In the genomic region with DNA sequence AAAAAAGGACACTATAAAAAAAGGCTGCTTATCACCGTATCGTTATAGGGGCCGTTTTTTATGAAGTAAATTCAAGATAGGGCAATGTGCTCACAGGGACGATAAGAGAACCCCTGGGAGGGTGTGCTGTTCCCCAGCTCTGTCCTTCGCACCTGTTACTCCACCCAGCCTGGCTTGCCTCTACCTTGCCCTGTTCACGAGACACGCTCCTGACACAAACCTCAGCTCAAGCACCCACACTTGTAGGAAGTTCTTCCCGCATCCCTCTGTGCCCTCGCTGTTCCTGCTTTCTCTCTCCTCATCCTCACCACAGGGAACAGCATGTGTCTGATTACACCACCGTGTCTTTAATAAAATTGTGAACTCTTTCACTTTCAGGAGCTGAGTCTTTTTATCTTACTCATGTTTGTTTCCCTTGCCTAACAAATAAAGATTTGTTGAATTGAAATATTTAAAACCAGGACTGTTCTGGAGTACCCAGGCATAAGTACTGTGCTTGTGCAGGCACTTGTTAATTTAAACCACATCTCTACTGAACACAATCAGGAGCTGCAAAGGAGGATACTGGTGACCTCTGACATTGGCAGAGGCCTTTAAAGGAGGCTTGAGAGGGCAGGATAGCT, we compare ENCODE assay signal across 37 cellular contexts.
"Had no signal": no experiment of that assay in that cellular context is flagged by ENCODE, and none has a peak within 500 bp of the region (broad histone marks: within the 10 kb centered on the region; RNA-seq: fewer than 3 reads in every experiment).

No MANE protein-coding gene starts in this region.

- H3K9me3 ChIP-seq: adrenal gland, body of pancreas, esophagus squamous epithelium, gastroesophageal sphincter had no signal

- H3K27me3 Mint-ChIP-seq: activated B cell treated with CpG ODN at 0.5 μM for 24 hours; activated naive CD4-positive, alpha-beta T cell treated with anti-CD3 and anti-CD28 coated beads, Interleukin-2, amount 50 U/mL, for 24 hours; activated naive CD8-positive, alpha-beta T cell treated with anti-CD3 and anti-CD28 coated beads for 36 hours; activated naive CD8-positive, alpha-beta T cell treated with anti-CD3 and anti-CD28 coated beads, Interleukin-2, amount 50 U/mL, for 24 hours; T-helper 17 cell had no signal

- ATAC-seq: activated CD4-positive, CD25-positive, alpha-beta regulatory T cell treated with anti-CD3 and anti-CD28 coated beads, Interleukin-2, amount 50 U/mL, for 24 hours; activated CD8-positive, alpha-beta memory T cell treated with anti-CD3 and anti-CD28 coated beads, Interleukin-2, amount 10 ng/mL, durations not matched to agents 7 days and 5 days; activated CD8-positive, alpha-beta T cell treated with anti-CD3 and anti-CD28 coated beads, Interleukin-2, amount 10 ng/mL, durations not matched to agents 7 days and 5 days; activated naive CD8-positive, alpha-beta T cell treated with anti-CD3 and anti-CD28 coated beads, Interleukin-2, amount 50 U/mL, for 24 hours; body of pancreas; gastroesophageal sphincter; T-helper 17 cell had no signal

- H3K4me3 ChIP-seq: adrenal gland, body of pancreas, esophagus squamous epithelium, gastroesophageal sphincter had no signal

- H3K27ac ChIP-seq: adrenal gland, body of pancreas, epithelial cell of prostate, esophagus squamous epithelium, gastroesophageal sphincter, WERI-Rb-1 had no signal

- H3K36me3 Mint-ChIP-seq: activated CD8-positive, alpha-beta memory T cell treated with anti-CD3 and anti-CD28 coated beads, Interleukin-2, amount 10 ng/mL, durations not matched to agents 7 days and 5 days; activated naive CD4-positive, alpha-beta T cell treated with anti-CD3 and anti-CD28 coated beads, Interleukin-2, amount 50 U/mL, for 24 hours; activated naive CD8-positive, alpha-beta T cell treated with anti-CD3 and anti-CD28 coated beads for 36 hours had no signal

- H3K9me3 Mint-ChIP-seq: activated B cell treated with CpG ODN at 0.5 μM for 24 hours; activated naive CD4-positive, alpha-beta T cell treated with anti-CD3 and anti-CD28 coated beads for 36 hours; activated naive CD4-positive, alpha-beta T cell treated with anti-CD3 and anti-CD28 coated beads, Interleukin-2, amount 50 U/mL, for 24 hours; activated naive CD8-positive, alpha-beta T cell treated with anti-CD3 and anti-CD28 coated beads for 36 hours; activated naive CD8-positive, alpha-beta T cell treated with anti-CD3 and anti-CD28 coated beads, Interleukin-2, amount 50 U/mL, for 24 hours; activated T-helper 1 cell treated with anti-CD3 and anti-CD28 coated beads, Interleukin-12 subunit alpha, Interleukin-12 subunit beta, Interleukin-2, Interleukin-4 antibody, amounts not matched to agents 30 ng/mL and 10 ng/mL and 1 ng/mL, durations not matched to agents 14 hours and 24 hours and 36 hours; activated T-helper 2 cell treated with anti-CD3 and anti-CD28 coated beads, Interferon-gamma antibody, Interleukin-2, Interleukin-4, amounts not matched to agents 10 μg/mL and 5 μg/mL and 100 μg/mL, durations not matched to agents 14 hours and 24 hours and 36 hours; T-helper 2 cell treated with Interferon-gamma antibody and Interleukin-4, amounts not matched to agents 5 μg/mL and 100 μg/mL, for 36 hours had no signal

- H3K27me3 ChIP-seq: adrenal gland, body of pancreas, esophagus squamous epithelium, gastroesophageal sphincter had no signal

- H3K4me3 Mint-ChIP-seq: activated B cell treated with CpG ODN at 0.5 μM for 24 hours; activated CD8-positive, alpha-beta memory T cell treated with anti-CD3 and anti-CD28 coated beads, Interleukin-2, amount 10 ng/mL, durations not matched to agents 7 days and 5 days; activated CD8-positive, alpha-beta T cell treated with anti-CD3 and anti-CD28 coated beads, Interleukin-2, amount 10 ng/mL, durations not matched to agents 7 days and 5 days; activated naive CD4-positive, alpha-beta T cell treated with anti-CD3 and anti-CD28 coated beads for 36 hours; activated naive CD4-positive, alpha-beta T cell treated with anti-CD3 and anti-CD28 coated beads, Interleukin-2, amount 50 U/mL, for 24 hours; activated naive CD8-positive, alpha-beta T cell treated with anti-CD3 and anti-CD28 coated beads for 36 hours; activated naive CD8-positive, alpha-beta T cell treated with anti-CD3 and anti-CD28 coated beads, Interleukin-2, amount 50 U/mL, for 24 hours; activated T-helper 1 cell treated with anti-CD3 and anti-CD28 coated beads, Interleukin-12 subunit alpha, Interleukin-12 subunit beta, Interleukin-2, Interleukin-4 antibody, amounts not matched to agents 30 ng/mL and 10 ng/mL and 1 ng/mL, durations not matched to agents 14 hours and 24 hours and 36 hours; T-helper 17 cell; T-helper 2 cell treated with Interferon-gamma antibody and Interleukin-4, amounts not matched to agents 5 μg/mL and 100 μg/mL, for 36 hours had no signal

- FAIRE-seq: colon, endometrium, endothelial cell of umbilical vein had no signal

- H3K36me3 ChIP-seq: adrenal gland had no signal

- H3K4me1 ChIP-seq: adrenal gland, body of pancreas, gastroesophageal sphincter had no signal

- H3K27ac Mint-ChIP-seq: activated B cell treated with CpG ODN at 0.5 μM for 24 hours; activated CD8-positive, alpha-beta memory T cell treated with anti-CD3 and anti-CD28 coated beads, Interleukin-2, amount 10 ng/mL, durations not matched to agents 7 days and 5 days; activated CD8-positive, alpha-beta T cell treated with anti-CD3 and anti-CD28 coated beads, Interleukin-2, amount 10 ng/mL, durations not matched to agents 7 days and 5 days; activated naive CD4-positive, alpha-beta T cell treated with anti-CD3 and anti-CD28 coated beads for 36 hours; activated naive CD4-positive, alpha-beta T cell treated with anti-CD3 and anti-CD28 coated beads, Interleukin-2, amount 50 U/mL, for 24 hours; activated naive CD8-positive, alpha-beta T cell treated with anti-CD3 and anti-CD28 coated beads for 36 hours; activated naive CD8-positive, alpha-beta T cell treated with anti-CD3 and anti-CD28 coated beads, Interleukin-2, amount 50 U/mL, for 24 hours; activated T-helper 1 cell treated with anti-CD3 and anti-CD28 coated beads, Interleukin-12 subunit alpha, Interleukin-12 subunit beta, Interleukin-2, Interleukin-4 antibody, amounts not matched to agents 30 ng/mL and 10 ng/mL and 1 ng/mL, durations not matched to agents 14 hours and 24 hours and 36 hours; activated T-helper 2 cell treated with anti-CD3 and anti-CD28 coated beads, Interferon-gamma antibody, Interleukin-2, Interleukin-4, amounts not matched to agents 10 μg/mL and 5 μg/mL and 100 μg/mL, durations not matched to agents 14 hours and 24 hours and 36 hours; T-helper 17 cell; T-helper 2 cell treated with Interferon-gamma antibody and Interleukin-4, amounts not matched to agents 5 μg/mL and 100 μg/mL, for 36 hours had no signal

- DNase-seq: activated B cell treated with CpG ODN at 0.5 μM for 24 hours; activated CD4-positive, alpha-beta T cell treated with anti-CD3 and anti-CD28 coated beads for 48 hours; activated CD4-positive, alpha-beta T cell treated with anti-CD3 and anti-CD28 coated beads, Interleukin-2, amount 50 U/mL, for 1 hour; activated CD4-positive, alpha-beta T cell treated with anti-CD3 and anti-CD28 coated beads, Interleukin-2, amount 50 U/mL, for 48 hours; activated CD8-positive, alpha-beta memory T cell treated with anti-CD3 and anti-CD28 coated beads, Interleukin-2, amount 10 ng/mL, durations not matched to agents 7 days and 5 days; activated CD8-positive, alpha-beta memory T cell treated with anti-CD3 and anti-CD28 coated beads, Interleukin-2, amount 50 U/mL, for 4 hours; activated CD8-positive, alpha-beta T cell treated with anti-CD3 and anti-CD28 coated beads, Interleukin-2, amount 10 ng/mL, durations not matched to agents 7 days and 5 days; activated effector memory CD4-positive, alpha-beta T cell treated with anti-CD3 and anti-CD28 coated beads, Interleukin-2, amount 50 U/mL, for 16 hours; activated naive CD4-positive, alpha-beta T cell treated with anti-CD3 and anti-CD28 coated beads for 36 hours; activated naive CD8-positive, alpha-beta T cell treated with anti-CD3 and anti-CD28 coated beads for 36 hours; activated naive CD8-positive, alpha-beta T cell treated with anti-CD3 and anti-CD28 coated beads, Interleukin-2, amount 50 U/mL, for 24 hours; activated T-cell treated with anti-CD3 and anti-CD28 coated beads, Interleukin-2, amount 50 U/mL, for 1 hour; activated T-cell treated with anti-CD3 and anti-CD28 coated beads, Interleukin-2, amount 50 U/mL, for 48 hours; adrenal gland; amygdala; aorta; body of pancreas; caudate nucleus; cortex of kidney; dermis blood vessel endothelial cell; effector CD8-positive, alpha-beta T cell; esophagus squamous epithelium; foreskin melanocyte; T-helper 1 cell; T-helper 17 cell; T1000; WERI-Rb-1 had no signal

- H3K4me1 Mint-ChIP-seq: activated B cell treated with CpG ODN at 0.5 μM for 24 hours; activated CD8-positive, alpha-beta memory T cell treated with anti-CD3 and anti-CD28 coated beads, Interleukin-2, amount 10 ng/mL, durations not matched to agents 7 days and 5 days; activated naive CD4-positive, alpha-beta T cell treated with anti-CD3 and anti-CD28 coated beads, Interleukin-2, amount 50 U/mL, for 24 hours; activated naive CD8-positive, alpha-beta T cell treated with anti-CD3 and anti-CD28 coated beads for 36 hours; activated naive CD8-positive, alpha-beta T cell treated with anti-CD3 and anti-CD28 coated beads, Interleukin-2, amount 50 U/mL, for 24 hours had no signal
